In genomic region chr10:94545277-94546057, GRCh38 we compare ENCODE assay signal across 8 cellular contexts. TPM values are rescaled to one million over a fixed set of nuclear protein-coding genes. Genes with fewer than 3 reads are reported as not detected.
DNase-seq lines count a peak whose midpoint lies in the region; ATAC-seq and TF ChIP-seq lines count a peak whose summit lies in the region.

Gene HELLS, plus strand, starts transcription at chr10:94545788. Its CDS starts 134 bp downstream, at chr10:94545922.

- no peaks in the 10 kb centered on the region for H3K9me3 ChIP-seq in BE2C
- no peaks in the 10 kb centered on the region for H3K9me3 ChIP-seq in colonic mucosa

- H3K27me3 ChIP-seq in BE2C, result no peaks in the 10 kb centered on the region
- no peaks in the 10 kb centered on the region for H3K27me3 ChIP-seq in colonic mucosa

- H3K9ac ChIP-seq in colonic mucosa (ENCODE audit: low read depth in 2 of 2, low read length in 2 of 2), result peak within 1 kb of the TSS; percentile 82 to 87

- TF ChIP-seq CTCF in BE2C (IDR thresholded peaks at IDR 0.05; ENCODE audit: low read depth, low read length) (no peak), colonic mucosa (IDR thresholded peaks at IDR 0.05) (no peak)

- intact Hi-C loops in colonic mucosa (cut with DNase I), result no loop called here
- intact Hi-C loops in left colon (cut with DNase I, micrococcal nuclease), result no loop called here

- TF ChIP-seq POLR2A in GM19193 (IDR thresholded peaks at IDR 0.05; ENCODE audit: extremely low read depth, insufficient read depth, insufficient read length), result peak; percentile 82

- H3K27ac ChIP-seq in colonic mucosa, result peak within 1 kb of the TSS; percentile 77

- no peaks in the 10 kb centered on the region; the same call in none of the 2 replicates for H3K4me1 ChIP-seq in BE2C
- no peaks in the 10 kb centered on the region for H3K4me1 ChIP-seq in colonic mucosa

- H3K36me3 ChIP-seq in BE2C (peaks cover 6% of the 10 kb centered on the region; the same call in 1 of the 2 replicates), colonic mucosa (no peaks in the 10 kb centered on the region)

- ATAC-seq in HG03378 (IDR thresholded peaks at IDR 0.05; ENCODE audit: unreplicated experiment), result peak; percentile 72
- peak; percentile 89 for ATAC-seq in left colon

- H3K4me3 ChIP-seq in BE2C (ENCODE audit: low read depth, low read length) (peak within 1 kb of the TSS; percentile 87), colonic mucosa (peak within 1 kb of the TSS; percentile 86)

- DNase-seq in BE2C (peak; percentile 87), NCI-H446 (lab: John Stamatoyannopoulos, UW) (peak; percentile 70 to 90), colonic mucosa (peak; percentile 91), left colon (peak; percentile 77 to 82)
- DNase-seq in activated CD4-positive, alpha-beta T cell treated with anti-CD3 and anti-CD28 coated beads for 24 hours (ENCODE audit: low read depth in 2 of 2), result peak; percentile 55 to 64
- DNase-seq in stimulated activated CD4-positive, alpha-beta T cell treated with anti-CD3 and anti-CD28 coated beads, Interleukin-1b, Interleukin-23, amount 100 ng/mL, for 4 hours (ENCODE audit: low read depth in 2 of 2), result peak; percentile 61 to 62

RNA-seq across cellular contexts. Expression of gene HELLS, which starts in this region (rescaled TPM):
- 5.7 TPM for polyA plus RNA-seq in BE2C (2012; ENCODE audit: insufficient read depth, insufficient read length, low read depth)
- total RNA-seq in colonic mucosa (10 to 100 TPM; 17.9 to 81.1 TPM), left colon (10 to 100 TPM; 11.6 to 22.8 TPM)

Comparison
In these comparisons a context has a peak if more than half of its experiments do, and no peak if none do; other contexts are left out.
1. Peak in every context shown above with its lines: DNase-seq, ATAC-seq, H3K4me3 ChIP-seq and H3K27ac ChIP-seq.